In the genomic region with DNA sequence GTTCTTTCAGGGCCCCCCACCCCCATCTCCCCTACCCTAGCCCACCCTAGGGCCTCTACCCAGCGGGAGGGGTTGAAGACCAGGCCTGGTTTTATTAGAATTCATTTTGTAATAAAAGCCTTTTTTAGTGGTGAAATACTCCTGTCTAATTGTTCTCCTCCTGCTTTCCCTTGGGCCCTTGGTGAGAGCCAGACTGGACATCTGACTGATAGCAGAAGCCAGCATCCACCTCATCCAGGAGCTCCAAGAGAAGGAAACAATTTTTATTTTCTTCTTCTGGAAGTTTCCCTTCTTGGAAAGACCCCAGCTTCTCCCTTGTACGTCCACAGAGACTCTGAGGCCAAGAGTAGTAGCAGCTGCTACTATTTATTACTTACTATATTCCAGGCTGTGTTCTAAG, we compare ENCODE assay signal across 22 cellular contexts. TPM values are rescaled to one million over a fixed set of nuclear protein-coding genes. Genes with fewer than 3 reads are reported as not detected.
A peak's percentile ranks its signal among the peaks of the same experiment; 100 is the strongest.
DNase-seq lines count a peak whose midpoint lies in the region; ATAC-seq and TF ChIP-seq lines count a peak whose summit lies in the region.
"Had no signal": no experiment of that assay in that cellular context is flagged by ENCODE, and none has a peak within 500 bp of the region (broad histone marks: within the 10 kb centered on the region; RNA-seq: fewer than 3 reads in every experiment).

No MANE protein-coding gene starts in this region.

- intact Hi-C loops in sigmoid colon (cut with DNase I) (no loop called here), vagina (cut with DNase I) (no loop called here)

- H3K4me1 ChIP-seq in right atrium auricular region (peaks cover 0 to 37% of the 10 kb centered on the region in 2 donors), sigmoid colon (peaks cover 0 to 49% (median 36%) of the 10 kb centered on the region in 4 donors), vagina (peaks cover 35% of the 10 kb centered on the region)

- POLR2A ChIA-PET in T-cell (lab: Charles Lee), result interaction anchor here in 1 of 2 donors (0.7 kb wide), 2 partner anchors 132 to 184 kb away, joined by 3 to 9 read pairs; no protein-coding TSS in a partner anchor

- H3K9me3 ChIP-seq in right atrium auricular region (no peaks in the 10 kb centered on the region), sigmoid colon (no peaks in the 10 kb centered on the region), vagina (no peaks in the 10 kb centered on the region)

- peaks cover 24% of the 10 kb centered on the region for H3K4me1 Mint-ChIP-seq in activated naive CD8-positive, alpha-beta T cell (ENCODE audit: low read depth)
- peaks cover 23% of the 10 kb centered on the region for H3K4me1 Mint-ChIP-seq in activated naive CD8-positive, alpha-beta T cell treated with anti-CD3 and anti-CD28 coated beads for 36 hours
- H3K4me1 Mint-ChIP-seq in T-cell, result peaks cover 22 to 39% (median 30%) of the 10 kb centered on the region in 3 donors

- CTCF ChIA-PET in T-cell (lab: Charles Lee), result no interaction called here

- no peaks in the 10 kb centered on the region for H3K9me3 Mint-ChIP-seq in activated naive CD8-positive, alpha-beta T cell (ENCODE audit: low read depth)
- no peaks in the 10 kb centered on the region for H3K9me3 Mint-ChIP-seq in activated naive CD8-positive, alpha-beta T cell treated with anti-CD3 and anti-CD28 coated beads for 36 hours
- no peaks in the 10 kb centered on the region for H3K9me3 Mint-ChIP-seq in T-cell
- H3K9me3 Mint-ChIP-seq: activated CD4-positive, alpha-beta T cell treated with anti-CD3 and anti-CD28 coated beads, Interleukin-2, amount 10 ng/mL, durations not matched to agents 24 days and 14 days; activated T-cell treated with anti-CD3 and anti-CD28 coated beads, Interleukin-2, amount 50 U/mL, for 4 hours; immature natural killer cell had no signal

- H3K36me3 Mint-ChIP-seq in activated naive CD8-positive, alpha-beta T cell, result peaks cover 9% of the 10 kb centered on the region
- H3K36me3 Mint-ChIP-seq in activated naive CD8-positive, alpha-beta T cell treated with anti-CD3 and anti-CD28 coated beads for 36 hours, result peaks cover 23% of the 10 kb centered on the region
- peaks cover 22% of the 10 kb centered on the region for H3K36me3 Mint-ChIP-seq in T-cell

- no peak overlapping the region for H3K4me3 Mint-ChIP-seq in activated naive CD8-positive, alpha-beta T cell
- no peak overlapping the region for H3K4me3 Mint-ChIP-seq in activated naive CD8-positive, alpha-beta T cell treated with anti-CD3 and anti-CD28 coated beads for 36 hours
- H3K4me3 Mint-ChIP-seq in T-cell, result no peak overlapping the region
- H3K4me3 Mint-ChIP-seq: activated CD4-positive, alpha-beta T cell treated with anti-CD3 and anti-CD28 coated beads, Interleukin-2, amount 10 ng/mL, durations not matched to agents 24 days and 14 days; activated T-cell treated with anti-CD3 and anti-CD28 coated beads, Interleukin-2, amount 50 U/mL, for 4 hours; immature natural killer cell had no signal

- 86 to 87% methylated on average over 2 of the region's 2 CpGs for WGBS in sigmoid colon, 2 donors

- H3K36me3 ChIP-seq in right atrium auricular region, result peaks cover 19% of the 10 kb centered on the region
- H3K36me3 ChIP-seq in sigmoid colon, result peaks cover 0 to 28% (median 3%) of the 10 kb centered on the region in 4 donors
- H3K36me3 ChIP-seq in vagina, result peaks cover 0 to 22% of the 10 kb centered on the region in 2 donors

- H3K4me3 ChIP-seq in right atrium auricular region (no peak overlapping the region), sigmoid colon (no peak overlapping the region), vagina (no peak overlapping the region)
- H3K4me3 ChIP-seq: GM12878, GM23248 had no signal

- peak overlapping the region; percentile 28 for H3K27ac Mint-ChIP-seq in activated naive CD8-positive, alpha-beta T cell
- no peak overlapping the region for H3K27ac Mint-ChIP-seq in activated naive CD8-positive, alpha-beta T cell treated with anti-CD3 and anti-CD28 coated beads for 36 hours
- no peak overlapping the region for H3K27ac Mint-ChIP-seq in T-cell

- no peaks in the 10 kb centered on the region for H3K27me3 Mint-ChIP-seq in activated naive CD8-positive, alpha-beta T cell
- H3K27me3 Mint-ChIP-seq in activated naive CD8-positive, alpha-beta T cell treated with anti-CD3 and anti-CD28 coated beads for 36 hours, result no peaks in the 10 kb centered on the region
- H3K27me3 Mint-ChIP-seq in T-cell, result no peaks in the 10 kb centered on the region
- H3K27me3 Mint-ChIP-seq: activated CD4-positive, alpha-beta T cell treated with anti-CD3 and anti-CD28 coated beads, Interleukin-2, amount 10 ng/mL, durations not matched to agents 24 days and 14 days; CD4-positive, CD25-positive, alpha-beta regulatory T cell had no signal

- DNase-seq in activated naive CD8-positive, alpha-beta T cell treated with anti-CD3 and anti-CD28 coated beads for 36 hours, result no peak
- DNase-seq in right atrium auricular region (ENCODE audit: low spot score) (no peak), sigmoid colon (peak; percentile 87), vagina (ENCODE audit: extremely low spot score in 2 of 2) (no peak), GF-D8 (lab: John Stamatoyannopoulos, UW) (no peak), T-cell (no peak)
- DNase-seq: activated CD4-positive, alpha-beta T cell treated with anti-CD3 and anti-CD28 coated beads, Interleukin-2, amount 10 ng/mL, durations not matched to agents 24 days and 14 days; activated naive CD4-positive, alpha-beta T cell; activated T-cell treated with anti-CD3 and anti-CD28 coated beads, Interleukin-2, amount 50 U/mL, for 4 hours; amniotic stem cell; CD4-positive, CD25-positive, alpha-beta regulatory T cell; effector CD8-positive, alpha-beta T cell; erythroblast; GM23248; immature natural killer cell; MV-4-11; NCI-H510A treated with DMSO at 0.1 percent for 48 hours; nucleus accumbens; stimulated activated CD4-positive, alpha-beta T cell treated with anti-CD3 and anti-CD28 coated beads, Interleukin-2, amount 100 ng/mL, for 24 hours had no signal

- H3K27me3 ChIP-seq in right atrium auricular region, result no peaks in the 10 kb centered on the region
- H3K27me3 ChIP-seq in sigmoid colon, result no peaks in the 10 kb centered on the region
- no peaks in the 10 kb centered on the region for H3K27me3 ChIP-seq in vagina

- TF ChIP-seq POLR2A in sigmoid colon (IDR thresholded peaks at IDR 0.05), result no peak
- no peak for TF ChIP-seq POLR2A in vagina (IDR thresholded peaks at IDR 0.05)

- no peak for ATAC-seq in GM18502 (IDR thresholded peaks at IDR 0.05; ENCODE audit: poor library complexity, unreplicated experiment)
- ATAC-seq in T-cell (replicated peaks in 1 of 4), result no peak
- ATAC-seq: activated T-cell treated with anti-CD3 and anti-CD28 coated beads, Interleukin-2, amount 50 U/mL, for 4 hours; GM12878 had no signal

- TF ChIP-seq CTCF in right atrium auricular region (IDR thresholded peaks at IDR 0.05), result no peak
- no peak for TF ChIP-seq CTCF in sigmoid colon (IDR thresholded peaks at IDR 0.05)
- TF ChIP-seq CTCF in vagina (IDR thresholded peaks at IDR 0.05), result no peak

- peak overlapping the region; percentile 6 to 55 for H3K27ac ChIP-seq in right atrium auricular region
- peak overlapping the region; percentile 48 to 66 (median 58) for H3K27ac ChIP-seq in sigmoid colon
- peak overlapping the region; percentile 42 for H3K27ac ChIP-seq in vagina
- H3K27ac ChIP-seq: GM23248 had no signal

- no peak for TF ChIP-seq EP300 in sigmoid colon (IDR thresholded peaks at IDR 0.05)

RNA-seq across cellular contexts. Expression of a gene that starts 4.1 kb away (rescaled TPM):
- total RNA-seq in activated naive CD8-positive, alpha-beta T cell treated with anti-CD3 and anti-CD28 coated beads for 36 hours, result 10 to 100 TPM; 31.1 to 32.0 TPM
- total RNA-seq in right atrium auricular region (10 to 100 TPM; 16.0 to 22.1 TPM), sigmoid colon (10 to 100 TPM; 20.1 to 28.5 (median 23.7) TPM), vagina (32.9 TPM), T-cell (10 to 100 TPM; 36.4 to 57.8 (median 48.9) TPM)
- polyA plus RNA-seq in sigmoid colon, result 10 to 100 TPM; 19.2 to 45.0 (median 23.8) TPM

RNA-seq across cellular contexts. Expression of a gene that starts 17.7 kb away (rescaled TPM):
- 1 to 10 TPM; 3.7 to 6.4 TPM for total RNA-seq in activated naive CD8-positive, alpha-beta T cell treated with anti-CD3 and anti-CD28 coated beads for 36 hours
- total RNA-seq in right atrium auricular region, result under 1 TPM; 0.37 to 0.83 TPM
- 1 to 10 TPM in 3 of 4 donors, under 1 TPM in 1; 0.82 to 2.8 (median 1.7) TPM for total RNA-seq in sigmoid colon
- polyA plus RNA-seq in sigmoid colon, result 10 to 100 TPM in 1 of 3 donors, 1 to 10 TPM in 1, not detected in 1; 3.7 to 11.9 TPM
- 1.7 TPM for total RNA-seq in vagina
- 1 to 10 TPM; 1.3 to 3.1 (median 2.7) TPM for total RNA-seq in T-cell

RNA-seq across cellular contexts. Expression of a gene that starts 18.0 kb away (rescaled TPM):
- total RNA-seq in activated naive CD8-positive, alpha-beta T cell treated with anti-CD3 and anti-CD28 coated beads for 36 hours, result 100 to 1,000 TPM in 1 of 2 experiments, 10 to 100 TPM in 1; 95.2 to 107 TPM
- 10 to 100 TPM; 48.5 to 59.5 TPM for total RNA-seq in right atrium auricular region
- 10 to 100 TPM; 48.1 to 53.9 (median 49.6) TPM for total RNA-seq in sigmoid colon
- polyA plus RNA-seq in sigmoid colon, result 10 to 100 TPM; 34.8 to 79.3 (median 48.6) TPM
- total RNA-seq in vagina, result 60.9 TPM
- 100 to 1,000 TPM in 1 of 5 donors, 10 to 100 TPM in 4; 55.7 to 106 (median 95.9) TPM for total RNA-seq in T-cell

RNA-seq across cellular contexts. Expression of a gene that starts 42.9 kb away (rescaled TPM):
- 1 to 10 TPM; 5.4 to 5.5 TPM for total RNA-seq in activated naive CD8-positive, alpha-beta T cell treated with anti-CD3 and anti-CD28 coated beads for 36 hours
- total RNA-seq in right atrium auricular region (10 to 100 TPM; 21.2 to 22.9 TPM), sigmoid colon (10 to 100 TPM in 2 of 4 donors, 1 to 10 TPM in 2; 8.4 to 12.1 (median 10.3) TPM), vagina (11.3 TPM), T-cell (1 to 10 TPM; 2.4 to 7.6 (median 4.4) TPM)
- 1 to 10 TPM; 3.0 to 6.9 (median 3.5) TPM for polyA plus RNA-seq in sigmoid colon

RNA-seq across cellular contexts. Expression of a gene that starts 45.2 kb away (rescaled TPM):
- 10 to 100 TPM; 66.1 to 72.6 TPM for total RNA-seq in activated naive CD8-positive, alpha-beta T cell treated with anti-CD3 and anti-CD28 coated beads for 36 hours
- 10 to 100 TPM; 22.5 to 25.0 TPM for total RNA-seq in right atrium auricular region
- 10 to 100 TPM; 13.2 to 39.1 (median 23.4) TPM for total RNA-seq in sigmoid colon
- 10 to 100 TPM in 1 of 3 donors, 1 to 10 TPM in 2; 2.4 to 37.3 (median 9.0) TPM for polyA plus RNA-seq in sigmoid colon
- total RNA-seq in vagina, result 28.5 TPM
- total RNA-seq in T-cell, result 100 to 1,000 TPM in 3 of 5 donors, 10 to 100 TPM in 2; 82.8 to 124 (median 114) TPM
